24 cellular contexts compared by ENCODE assay signal in genomic region chr3:150179330-150179729, GRCh38.
"Had no signal": no experiment of that assay in that cellular context is flagged by ENCODE, and none has a peak within 500 bp of the region (broad histone marks: within the 10 kb centered on the region; RNA-seq: fewer than 3 reads in every experiment).

No MANE protein-coding gene starts in this region.

- H3K36me3 ChIP-seq: esophagus muscularis mucosa, gastrocnemius medialis, ovary, prostate gland, right lobe of liver, spleen, thoracic aorta, transverse colon had no signal

- H3K4me1 Mint-ChIP-seq: central memory CD8-positive, alpha-beta T cell; naive B cell; nephron progenitor cell; stimulated activated memory B cell treated with anti-CD40 and anti-IgM and Interleukin-4, amounts not matched to agents 10 μg/mL and 1 μg/mL and 100 μg/mL, for 72 hours had no signal

- H3K9me3 Mint-ChIP-seq: central memory CD8-positive, alpha-beta T cell; naive B cell; stimulated activated memory B cell treated with anti-CD40 and anti-IgM and Interleukin-4, amounts not matched to agents 10 μg/mL and 1 μg/mL and 100 μg/mL, for 72 hours; stimulated activated naive CD8-positive, alpha-beta T cell treated with anti-CD3 and anti-CD28 coated beads, Interleukin-15, Interleukin-2, amounts not matched to agents 100 ng/mL and 50 ng/mL, for 24 hours had no signal

- H3K4me3 ChIP-seq: esophagus muscularis mucosa, gastrocnemius medialis, lung, ovary, prostate gland, right lobe of liver, spleen, thoracic aorta, transverse colon had no signal

- H3K27ac Mint-ChIP-seq: naive B cell; nephron progenitor cell; stimulated activated memory B cell treated with anti-CD40 and anti-IgM and Interleukin-4, amounts not matched to agents 10 μg/mL and 1 μg/mL and 100 μg/mL, for 72 hours; stimulated activated naive CD8-positive, alpha-beta T cell treated with anti-CD3 and anti-CD28 coated beads, Interleukin-15, Interleukin-2, amounts not matched to agents 100 ng/mL and 50 ng/mL, for 24 hours had no signal

- H3K4me3 Mint-ChIP-seq: central memory CD8-positive, alpha-beta T cell; naive B cell; nephron progenitor cell; stimulated activated memory B cell treated with anti-CD40 and anti-IgM and Interleukin-4, amounts not matched to agents 10 μg/mL and 1 μg/mL and 100 μg/mL, for 72 hours; stimulated activated naive CD8-positive, alpha-beta T cell treated with anti-CD3 and anti-CD28 coated beads, Interleukin-15, Interleukin-2, amounts not matched to agents 100 ng/mL and 50 ng/mL, for 24 hours had no signal

- H3K9me3 ChIP-seq: esophagus muscularis mucosa, gastrocnemius medialis, ovary, prostate gland, right lobe of liver, spleen, thoracic aorta, transverse colon had no signal

- H3K4me1 ChIP-seq: prostate gland had no signal

- H3K27ac ChIP-seq: epithelial cell of prostate, esophagus muscularis mucosa, ovary, prostate gland, right lobe of liver, spleen, thoracic aorta, transverse colon had no signal

- H3K27me3 ChIP-seq: esophagus muscularis mucosa, gastrocnemius medialis, ovary, right lobe of liver, transverse colon had no signal

- H3K36me3 Mint-ChIP-seq: naive B cell; stimulated activated memory B cell treated with anti-CD40 and anti-IgM and Interleukin-4, amounts not matched to agents 10 μg/mL and 1 μg/mL and 100 μg/mL, for 72 hours had no signal

- DNase-seq: effector memory CD4-positive, alpha-beta T cell; gastrocnemius medialis; kidney; left cardiac atrium; left ventricle myocardium superior; mesenchymal stem cell; naive B cell; nephron progenitor cell; ovary; retina; right lobe of liver; spleen; stimulated activated CD4-positive, alpha-beta T cell treated with anti-CD3 and anti-CD28 coated beads, Interleukin-15, amount 100 ng/mL, for 24 hours; stimulated activated CD4-positive, alpha-beta T cell treated with anti-CD3 and anti-CD28 coated beads, Interleukin-1b, Interleukin-23, amount 100 ng/mL, for 48 hours; stimulated activated CD4-positive, alpha-beta T cell treated with anti-CD3 and anti-CD28 coated beads, Interleukin-4, amount 100 ng/mL, for 24 hours; transverse colon had no signal

- ATAC-seq: gastrocnemius medialis; left cardiac atrium; left ventricle myocardium superior; right lobe of liver; stimulated activated memory B cell treated with anti-CD40 and anti-IgM and Interleukin-4, amounts not matched to agents 10 μg/mL and 1 μg/mL and 100 μg/mL, for 72 hours had no signal
